ENCODE assay signal across 15 cellular contexts in the genomic region with DNA sequence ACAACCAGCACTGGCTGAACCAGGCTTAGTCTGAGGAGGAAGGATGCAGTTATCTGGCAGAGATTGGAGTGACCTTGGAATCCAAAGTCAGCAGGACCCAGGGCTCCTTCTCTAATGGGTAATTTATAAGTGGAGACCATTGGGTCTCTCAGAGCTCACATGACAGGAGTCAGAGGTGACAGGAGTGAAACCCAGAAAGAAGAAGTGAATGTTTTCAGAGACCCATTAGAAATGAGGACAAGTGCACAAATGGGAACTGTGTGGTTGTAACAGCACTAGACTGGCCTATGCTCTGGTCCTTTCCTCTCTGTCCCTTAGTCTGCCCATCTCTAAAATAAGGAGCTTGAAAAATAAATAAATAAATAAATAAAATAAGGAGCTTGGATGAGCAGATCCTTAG.
DNase-seq lines count a peak whose midpoint lies in the region; ATAC-seq and TF ChIP-seq lines count a peak whose summit lies in the region.
"Had no signal": no experiment of that assay in that cellular context is flagged by ENCODE, and none has a peak within 500 bp of the region (broad histone marks: within the 10 kb centered on the region; RNA-seq: fewer than 3 reads in every experiment).

No MANE protein-coding gene starts in this region.

- no peaks in the 10 kb centered on the region for H3K9me3 Mint-ChIP-seq in nephron progenitor cell
- H3K9me3 Mint-ChIP-seq: endodermal cell; stimulated activated naive CD8-positive, alpha-beta T cell treated with anti-CD3 and anti-CD28 coated beads, Interleukin-15, Interleukin-2, amounts not matched to agents 100 ng/mL and 50 ng/mL, for 24 hours had no signal

- DNase-seq in GM13976 (ENCODE audit: low spot score) (peak; percentile 47), nephron progenitor cell (no peak), BE2C (no peak), RWPE1 (ENCODE audit: low spot score) (no peak)
- no peak for DNase-seq in activated effector memory CD4-positive, alpha-beta T cell treated with Interleukin-2 at 50 U/mL for 16 hours
- DNase-seq: endodermal cell, heart right ventricle, IMR-90, lower lobe of right lung, NCI-H2171, pancreas had no signal

- H3K4me1 Mint-ChIP-seq in nephron progenitor cell, result no peaks in the 10 kb centered on the region

- H3K36me3 Mint-ChIP-seq in nephron progenitor cell (ENCODE audit: low read depth), result no peaks in the 10 kb centered on the region

- no peaks in the 10 kb centered on the region for H3K27me3 Mint-ChIP-seq in nephron progenitor cell (ENCODE audit: low read depth, poor library complexity)
- H3K27me3 Mint-ChIP-seq: stimulated activated naive CD8-positive, alpha-beta T cell treated with anti-CD3 and anti-CD28 coated beads, Interleukin-15, Interleukin-2, amounts not matched to agents 100 ng/mL and 50 ng/mL, for 24 hours had no signal

- POLR2A ChIA-PET in RWPE1 (lab: Yijun Ruan, JAX; ENCODE audit: low non-redundant PET), result no interaction called here

- no peaks in the 10 kb centered on the region for H3K27me3 ChIP-seq in BE2C
- H3K27me3 ChIP-seq: heart right ventricle, pancreas had no signal

- H3K36me3 ChIP-seq in BE2C, result no peaks in the 10 kb centered on the region
- H3K36me3 ChIP-seq: heart right ventricle, lower lobe of right lung, pancreas had no signal

- CTCF ChIA-PET in RWPE1 (lab: Yijun Ruan, JAX), result interaction anchor here (0.5 to 1.0 kb wide), 3 partner anchors 78 to 309 kb away, joined by 3 read pairs; no protein-coding TSS in a partner anchor

- no peak overlapping the region for H3K4me3 ChIP-seq in BE2C (ENCODE audit: low read depth, low read length)
- H3K4me3 ChIP-seq: heart right ventricle, lower lobe of right lung, pancreas had no signal

- H3K27ac ChIP-seq in RWPE1, result no peak overlapping the region
- H3K27ac ChIP-seq: heart right ventricle, lower lobe of right lung, pancreas had no signal

- ATAC-seq in GM19397 (IDR thresholded peaks at IDR 0.05; ENCODE audit: unreplicated experiment) (peak; percentile 85), HG02759 (IDR thresholded peaks at IDR 0.05; ENCODE audit: unreplicated experiment) (peak; percentile 96), HG03457 (IDR thresholded peaks at IDR 0.05; ENCODE audit: unreplicated experiment) (peak; percentile 67)
- ATAC-seq: heart right ventricle, lower lobe of right lung, pancreas had no signal

- no peaks in the 10 kb centered on the region for H3K9me3 ChIP-seq in BE2C
- H3K9me3 ChIP-seq: heart right ventricle, lower lobe of right lung, pancreas had no signal

- H3K4me3 Mint-ChIP-seq in nephron progenitor cell, result no peak overlapping the region
- H3K4me3 Mint-ChIP-seq: endodermal cell; stimulated activated naive CD8-positive, alpha-beta T cell treated with anti-CD3 and anti-CD28 coated beads, Interleukin-15, Interleukin-2, amounts not matched to agents 100 ng/mL and 50 ng/mL, for 24 hours had no signal

- H3K27ac Mint-ChIP-seq in nephron progenitor cell, result no peak overlapping the region
- H3K27ac Mint-ChIP-seq: endodermal cell; stimulated activated naive CD8-positive, alpha-beta T cell treated with anti-CD3 and anti-CD28 coated beads, Interleukin-15, Interleukin-2, amounts not matched to agents 100 ng/mL and 50 ng/mL, for 24 hours had no signal

- in situ Hi-C loops in GM13976 (cut with MboI; ENCODE audit: low sequenced_read_pairs, unreplicated experiment), result no loop called here

- H3K4me1 ChIP-seq in BE2C, result no peaks in the 10 kb centered on the region
- H3K4me1 ChIP-seq: heart right ventricle, lower lobe of right lung, pancreas had no signal

- no peak for TF ChIP-seq CTCF in GM13976 (IDR thresholded peaks at IDR 0.05; ENCODE audit: borderline replicate concordance, control extremely low read depth, extremely low read depth, insufficient read depth, missing control alignments)
- no peak for TF ChIP-seq CTCF in nephron progenitor cell (IDR thresholded peaks at IDR 0.05)
- TF ChIP-seq CTCF in BE2C (IDR thresholded peaks at IDR 0.05; ENCODE audit: low read depth, low read length), result no peak
- TF ChIP-seq CTCF in RWPE1 (conservative IDR thresholded peaks at IDR 0.05; ENCODE audit: low read depth), result no peak
